ENCODE assay signal across 23 cellular contexts in the genomic region with DNA sequence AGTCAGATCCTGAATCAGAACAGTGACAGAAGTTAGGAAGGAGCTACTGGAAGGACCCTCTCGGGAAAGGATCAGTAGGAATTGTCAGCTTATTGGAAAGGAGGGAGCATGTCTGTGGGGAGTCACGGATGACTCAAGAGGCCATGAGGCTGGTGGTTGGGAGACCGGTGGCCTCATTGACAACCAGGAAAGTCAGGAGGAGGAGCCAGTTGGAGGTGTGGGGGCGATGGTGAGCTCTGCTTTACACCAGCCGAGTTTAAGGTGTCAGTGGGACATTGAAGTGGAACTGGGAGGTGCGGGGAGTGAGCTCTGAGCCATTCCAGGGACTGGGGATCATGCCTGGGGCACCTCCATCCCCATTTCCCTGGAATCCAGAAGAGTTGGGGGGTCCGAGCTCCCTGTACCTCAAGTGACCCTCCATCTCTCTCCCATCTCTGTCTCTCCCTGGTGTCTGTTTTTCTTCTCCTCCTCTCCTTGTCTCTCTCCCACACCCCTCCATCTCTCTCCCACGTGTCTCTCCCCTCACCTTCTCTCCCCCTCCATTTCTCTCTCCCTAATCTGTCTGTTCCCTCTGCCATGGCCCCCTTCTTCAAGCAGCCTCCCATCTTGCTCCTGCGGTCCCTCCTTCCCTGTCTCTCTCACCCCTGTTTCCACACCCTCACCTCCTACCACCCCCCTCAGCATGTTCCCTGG. TPM values are rescaled to one million over a fixed set of nuclear protein-coding genes. Genes with fewer than 3 reads are reported as not detected.
DNase-seq lines count a peak whose midpoint lies in the region; ATAC-seq, FAIRE-seq and TF ChIP-seq lines count a peak whose summit lies in the region.
"Had no signal": no experiment of that assay in that cellular context is flagged by ENCODE, and none has a peak within 500 bp of the region (broad histone marks: within the 10 kb centered on the region; RNA-seq: fewer than 3 reads in every experiment).

No MANE protein-coding gene starts in this region.

- H4K8ac ChIP-seq in H9 (replicated peaks; ENCODE audit: insufficient read length, low read depth, low read length), result no peak overlapping the region

- no peaks in the 10 kb centered on the region for H3K27me3 ChIP-seq in H9 (ENCODE audit: insufficient read depth, low read length)
- no peaks in the 10 kb centered on the region for H3K27me3 ChIP-seq in astrocyte (ENCODE audit: insufficient read depth, low read length)
- H3K27me3 ChIP-seq: Peyer's patch had no signal

- H3K23ac ChIP-seq in H9 (ENCODE audit: insufficient read length, low read depth, low read length), result no peak overlapping the region

- H3K27me3 Mint-ChIP-seq in activated CD8-positive, alpha-beta T cell treated with anti-CD3 and anti-CD28 coated beads for 36 hours, result no peaks in the 10 kb centered on the region
- no peaks in the 10 kb centered on the region for H3K27me3 Mint-ChIP-seq in activated CD8-positive, alpha-beta T cell treated with anti-CD3 and anti-CD28 coated beads, Interleukin-2, amount 10 ng/mL, durations not matched to agents 7 days and 5 days (ENCODE audit: low read depth)
- H3K27me3 Mint-ChIP-seq in H9 (ENCODE audit: low read depth) (no peaks in the 10 kb centered on the region), astrocyte (ENCODE audit: low read depth, unreplicated experiment) (no peaks in the 10 kb centered on the region), neural crest cell (ENCODE audit: low read depth) (no peaks in the 10 kb centered on the region)
- H3K27me3 Mint-ChIP-seq: activated naive CD8-positive, alpha-beta T cell treated with anti-CD3 and anti-CD28 coated beads, Interleukin-2, amount 10 ng/mL, durations not matched to agents 7 days and 5 days; CD4-positive, alpha-beta T cell had no signal

- peak overlapping the region; percentile 64 for H3K27ac Mint-ChIP-seq in activated CD8-positive, alpha-beta T cell treated with anti-CD3 and anti-CD28 coated beads for 36 hours
- H3K27ac Mint-ChIP-seq in activated CD8-positive, alpha-beta T cell treated with anti-CD3 and anti-CD28 coated beads, Interleukin-2, amount 10 ng/mL, durations not matched to agents 7 days and 5 days, result no peak overlapping the region
- H3K27ac Mint-ChIP-seq in H9 (peak overlapping the region; percentile 48 to 86 (median 56); a peak in 5 of 7 replicates), astrocyte (ENCODE audit: unreplicated experiment) (no peak overlapping the region), neural crest cell (ENCODE audit: unreplicated experiment) (peak overlapping the region; percentile 57)
- H3K27ac Mint-ChIP-seq: CD4-positive, alpha-beta T cell; mesothelial cell of epicardium had no signal

- H2BK15ac ChIP-seq in H9 (ENCODE audit: low read depth, low read length), result no peak overlapping the region

- CTCF ChIA-PET in activated CD8-positive, alpha-beta T cell treated with anti-CD3 and anti-CD28 coated beads for 36 hours (lab: Charles Lee), result no interaction called here
- CTCF ChIA-PET in activated CD8-positive, alpha-beta T cell treated with anti-CD3 and anti-CD28 coated beads, Interleukin-2, amount 10 ng/mL, durations not matched to agents 7 days and 5 days (lab: Charles Lee), result interaction anchor here (1.5 to 1.9 kb wide), 2 partner anchors 9 to 11 kb away, joined by 5 to 6 read pairs; no protein-coding TSS in a partner anchor

- intact Hi-C loops in activated CD8-positive, alpha-beta T cell treated with anti-CD3 and anti-CD28 coated beads for 36 hours (cut with micrococcal nuclease), result no loop called here

- no peak for FAIRE-seq in astrocyte (lab: Jason Lieb, UNC)
- FAIRE-seq: GM12892 had no signal

- no peak overlapping the region for H2AFZ ChIP-seq in H9 (ENCODE audit: low read length)
- no peak overlapping the region for H2AFZ ChIP-seq in astrocyte (ENCODE audit: low read depth, low read length)

- no peak overlapping the region for H2BK120ac ChIP-seq in H9 (ENCODE audit: low read depth, low read length, poor library complexity, severe bottlenecking)

- H3K4me1 ChIP-seq in H9 (ENCODE audit: insufficient read depth, low read length) (no peaks in the 10 kb centered on the region), astrocyte (ENCODE audit: insufficient read depth, low read length) (peaks cover 3% of the 10 kb centered on the region)
- H3K4me1 ChIP-seq: Peyer's patch had no signal

- no peak overlapping the region for H4K91ac ChIP-seq in H9 (ENCODE audit: insufficient read length, low read depth, low read length)

- H3K36me3 Mint-ChIP-seq in activated CD8-positive, alpha-beta T cell treated with anti-CD3 and anti-CD28 coated beads for 36 hours (ENCODE audit: low read depth), result peaks cover 45% of the 10 kb centered on the region
- H3K36me3 Mint-ChIP-seq in activated CD8-positive, alpha-beta T cell treated with anti-CD3 and anti-CD28 coated beads, Interleukin-2, amount 10 ng/mL, durations not matched to agents 7 days and 5 days (ENCODE audit: low read depth), result peaks cover 47% of the 10 kb centered on the region
- H3K36me3 Mint-ChIP-seq in H9 (ENCODE audit: insufficient read depth in 1 of 3, low read depth in 3 of 3), result peaks cover 78 to 96% (median 96%) of the 10 kb centered on the region in 3 experiments
- H3K36me3 Mint-ChIP-seq in astrocyte (ENCODE audit: low read depth, unreplicated experiment), result peaks cover 42% of the 10 kb centered on the region
- H3K36me3 Mint-ChIP-seq in neural crest cell (ENCODE audit: low read depth), result peaks cover 7% of the 10 kb centered on the region

- H3K9me3 ChIP-seq in H9 (ENCODE audit: control insufficient read depth, low read depth, low read length) (no peaks in the 10 kb centered on the region), astrocyte (ENCODE audit: insufficient read depth, low read depth, low read length) (no peaks in the 10 kb centered on the region)
- H3K9me3 ChIP-seq: Peyer's patch had no signal

- no peak overlapping the region for H4K5ac ChIP-seq in H9 (ENCODE audit: insufficient read length, low read depth, low read length)

- peaks cover 24% of the 10 kb centered on the region for H3K36me3 ChIP-seq in astrocyte (ENCODE audit: insufficient read depth, low read length)

- H4K20me1 ChIP-seq in H9 (ENCODE audit: control insufficient read depth, insufficient read depth, insufficient read length), result no peaks in the 10 kb centered on the region
- peaks cover 13% of the 10 kb centered on the region for H4K20me1 ChIP-seq in astrocyte (ENCODE audit: insufficient read depth, low read length)

- H3K18ac ChIP-seq in H9 (ENCODE audit: insufficient read length, low read depth, low read length), result no peak overlapping the region

- H3K4me3 Mint-ChIP-seq in activated CD8-positive, alpha-beta T cell treated with anti-CD3 and anti-CD28 coated beads for 36 hours, result no peak overlapping the region
- no peak overlapping the region for H3K4me3 Mint-ChIP-seq in activated CD8-positive, alpha-beta T cell treated with anti-CD3 and anti-CD28 coated beads, Interleukin-2, amount 10 ng/mL, durations not matched to agents 7 days and 5 days
- H3K4me3 Mint-ChIP-seq in H9 (no peak overlapping the region; a peak in 1 of 5 replicates), astrocyte (ENCODE audit: unreplicated experiment) (peak overlapping the region; percentile 69), neural crest cell (peak overlapping the region; percentile 26)
- H3K4me3 Mint-ChIP-seq: activated naive CD8-positive, alpha-beta T cell treated with anti-CD3 and anti-CD28 coated beads, Interleukin-2, amount 10 ng/mL, durations not matched to agents 7 days and 5 days; CD4-positive, alpha-beta T cell; mesothelial cell of epicardium had no signal

- no peaks in the 10 kb centered on the region for H3K23me2 ChIP-seq in H9 (ENCODE audit: insufficient read length, low read depth, low read length, poor library complexity, severe bottlenecking)

- no peak overlapping the region for H3T11ph ChIP-seq in H9 (ENCODE audit: low read length)

- H3K79me2 ChIP-seq in H9 (ENCODE audit: insufficient read depth, low read length) (no peaks in the 10 kb centered on the region), astrocyte (ENCODE audit: insufficient read depth, low read length) (no peaks in the 10 kb centered on the region)

- no peak overlapping the region for H2BK20ac ChIP-seq in H9 (ENCODE audit: low read depth, low read length, poor library complexity, severe bottlenecking)

- H3K79me1 ChIP-seq in H9 (ENCODE audit: insufficient read depth, low read depth, low read length, poor library complexity, severe bottlenecking), result peaks cover 5% of the 10 kb centered on the region

- ATAC-seq in activated CD8-positive, alpha-beta T cell treated with anti-CD3 and anti-CD28 coated beads for 36 hours, result no peak
- ATAC-seq in activated CD8-positive, alpha-beta T cell treated with anti-CD3 and anti-CD28 coated beads, Interleukin-2, amount 10 ng/mL, durations not matched to agents 7 days and 5 days, result no peak
- ATAC-seq in HG02759 (IDR thresholded peaks at IDR 0.05; ENCODE audit: unreplicated experiment), result no peak
- ATAC-seq: left colon had no signal

- H2BK12ac ChIP-seq in H9 (ENCODE audit: insufficient read length, low read depth, low read length), result no peak overlapping the region

- H2AK5ac ChIP-seq in H9 (ENCODE audit: insufficient read length, low read length), result no peak overlapping the region

- H3K4ac ChIP-seq in H9 (ENCODE audit: low read depth, low read length), result no peak overlapping the region

- no peak for TF ChIP-seq CTCF in activated CD8-positive, alpha-beta T cell treated with anti-CD3 and anti-CD28 coated beads for 36 hours (IDR thresholded peaks at IDR 0.05)
- TF ChIP-seq CTCF in H9 (conservative IDR thresholded peaks at IDR 0.05), result 0 out of 3 replicates have a peak, but pooled peaks have one; percentile 11
- no peak for TF ChIP-seq CTCF in astrocyte (IDR thresholded peaks at IDR 0.05; ENCODE audit: insufficient read depth, low read depth, low read length)
- TF ChIP-seq CTCF in neural crest cell (conservative IDR thresholded peaks at IDR 0.05), result no peak

- no peak overlapping the region for H3K56ac ChIP-seq in H9 (ENCODE audit: insufficient read length, low read depth, low read length)

- WGBS in H9 (ENCODE audit: extremely low coverage, insufficient read length, low lambda C conversion rate), result no CpG with 5 or more reads among the region's 9 CpGs

- no peak for DNase-seq in activated CD8-positive, alpha-beta T cell treated with anti-CD3 and anti-CD28 coated beads for 36 hours
- no peak for DNase-seq in activated CD8-positive, alpha-beta T cell treated with anti-CD3 and anti-CD28 coated beads, Interleukin-2, amount 10 ng/mL, durations not matched to agents 7 days and 5 days
- no peak for DNase-seq in H9
- DNase-seq in astrocyte (ENCODE audit: low read depth), result no peak
- DNase-seq in neural crest cell (ENCODE audit: low read depth, low spot score), result no peak
- no peak for DNase-seq in cerebellar nuclear complex (lab: John Stamatoyannopoulos, UW)
- no peak for DNase-seq in NCI-H2107 (lab: John Stamatoyannopoulos, UW)
- DNase-seq: ACHN; activated CD4-positive, alpha-beta T cell treated with anti-CD3 and anti-CD28 coated beads for 48 hours; activated naive CD8-positive, alpha-beta T cell treated with anti-CD3 and anti-CD28 coated beads, Interleukin-2, amount 10 ng/mL, durations not matched to agents 7 days and 5 days; CD4-positive, alpha-beta T cell; dermis blood vessel endothelial cell; DMS53; left colon; MV-4-11; NCI-H2029; NCI-H446; Peyer's patch had no signal

- no peak overlapping the region for H3K27ac ChIP-seq in H9 (ENCODE audit: insufficient read length, low read depth, low read length)
- H3K27ac ChIP-seq in astrocyte (ENCODE audit: low read depth, low read length), result no peak overlapping the region
- H3K27ac ChIP-seq: epithelial cell of prostate, HL-60, Peyer's patch had no signal

- no peak overlapping the region for H3K9ac ChIP-seq in H9 (ENCODE audit: extremely low read depth, insufficient read length, low read length)
- H3K9ac ChIP-seq in astrocyte (ENCODE audit: low read length), result no peak overlapping the region

- H3K9me3 Mint-ChIP-seq in activated CD8-positive, alpha-beta T cell treated with anti-CD3 and anti-CD28 coated beads for 36 hours, result no peaks in the 10 kb centered on the region
- H3K9me3 Mint-ChIP-seq in activated CD8-positive, alpha-beta T cell treated with anti-CD3 and anti-CD28 coated beads, Interleukin-2, amount 10 ng/mL, durations not matched to agents 7 days and 5 days (ENCODE audit: insufficient read depth), result no peaks in the 10 kb centered on the region
- H3K9me3 Mint-ChIP-seq in H9, result no peaks in the 10 kb centered on the region
- H3K9me3 Mint-ChIP-seq in astrocyte (ENCODE audit: unreplicated experiment), result no peaks in the 10 kb centered on the region
- no peaks in the 10 kb centered on the region for H3K9me3 Mint-ChIP-seq in neural crest cell
- H3K9me3 Mint-ChIP-seq: activated naive CD8-positive, alpha-beta T cell treated with anti-CD3 and anti-CD28 coated beads, Interleukin-2, amount 10 ng/mL, durations not matched to agents 7 days and 5 days; CD4-positive, alpha-beta T cell; mesothelial cell of epicardium had no signal

- H3K4me2 ChIP-seq in H9 (ENCODE audit: insufficient read depth, insufficient read length, low read length), result no peak overlapping the region
- H3K4me2 ChIP-seq in astrocyte (ENCODE audit: low read length), result no peak overlapping the region

- H3K14ac ChIP-seq in H9 (ENCODE audit: insufficient read depth, low read length), result no peak overlapping the region

- H3K4me3 ChIP-seq in astrocyte (ENCODE audit: insufficient read depth, low read depth, low read length), result no peak overlapping the region
- H3K4me3 ChIP-seq: Peyer's patch had no signal

- H2BK5ac ChIP-seq in H9 (ENCODE audit: insufficient read length, low read length), result no peak overlapping the region

- H3K4me1 Mint-ChIP-seq in activated CD8-positive, alpha-beta T cell treated with anti-CD3 and anti-CD28 coated beads for 36 hours (ENCODE audit: low read depth), result peaks cover 7% of the 10 kb centered on the region
- H3K4me1 Mint-ChIP-seq in activated CD8-positive, alpha-beta T cell treated with anti-CD3 and anti-CD28 coated beads, Interleukin-2, amount 10 ng/mL, durations not matched to agents 7 days and 5 days (ENCODE audit: low read depth), result no peaks in the 10 kb centered on the region
- H3K4me1 Mint-ChIP-seq in H9 (peaks cover 4 to 6% of the 10 kb centered on the region in 2 experiments; a peak in 2 of 4 replicates), astrocyte (ENCODE audit: low read depth, unreplicated experiment) (peaks cover 6% of the 10 kb centered on the region), neural crest cell (no peaks in the 10 kb centered on the region)
- H3K4me1 Mint-ChIP-seq: mesothelial cell of epicardium had no signal

- POLR2A ChIA-PET in activated CD8-positive, alpha-beta T cell treated with anti-CD3 and anti-CD28 coated beads for 36 hours (lab: Charles Lee), result interaction anchor here (1.2 to 3.4 kb wide), 3 partner anchors 10 to 14 kb away, joined by 3 to 14 read pairs (median 7); partner anchors contain the start of gene ZBTB9
- POLR2A ChIA-PET in activated CD8-positive, alpha-beta T cell treated with anti-CD3 and anti-CD28 coated beads, Interleukin-2, amount 10 ng/mL, durations not matched to agents 7 days and 5 days (lab: Charles Lee), result no interaction called here

RNA-seq across cellular contexts. Expression of gene ZBTB9, which starts 14.3 kb away (rescaled TPM):
- total RNA-seq in activated CD8-positive, alpha-beta T cell treated with anti-CD3 and anti-CD28 coated beads for 36 hours, result 1 to 10 TPM; 7.8 to 8.7 TPM
- total RNA-seq in activated CD8-positive, alpha-beta T cell treated with anti-CD3 and anti-CD28 coated beads, Interleukin-2, amount 10 ng/mL, durations not matched to agents 7 days and 5 days, result 1 to 10 TPM; 7.3 to 9.0 TPM
- total RNA-seq in H9 (2021), result 48.1 and 53.1 TPM in 2 replicates
- total RNA-seq in astrocyte, result 9.8 and 10.4 TPM in 2 replicates
- total RNA-seq in neural crest cell, result 18.4 and 21.1 TPM in 2 replicates

RNA-seq across cellular contexts. Expression of gene SYNGAP1, which starts 20.2 kb away (rescaled TPM):
- 10 to 100 TPM; 57.9 to 67.0 TPM for total RNA-seq in activated CD8-positive, alpha-beta T cell treated with anti-CD3 and anti-CD28 coated beads for 36 hours
- total RNA-seq in activated CD8-positive, alpha-beta T cell treated with anti-CD3 and anti-CD28 coated beads, Interleukin-2, amount 10 ng/mL, durations not matched to agents 7 days and 5 days, result 10 to 100 TPM; 42.0 to 48.2 TPM
- total RNA-seq in H9 (2021), result 111 and 121 TPM in 2 replicates
- 34.5 and 36.1 TPM in 2 replicates for total RNA-seq in astrocyte
- total RNA-seq in neural crest cell, result 72.4 and 73.5 TPM in 2 replicates

RNA-seq across cellular contexts. Expression of gene CUTA, which starts 22.2 kb away (rescaled TPM):
- 100 to 1,000 TPM; 155 to 160 TPM for total RNA-seq in activated CD8-positive, alpha-beta T cell treated with anti-CD3 and anti-CD28 coated beads for 36 hours
- total RNA-seq in activated CD8-positive, alpha-beta T cell treated with anti-CD3 and anti-CD28 coated beads, Interleukin-2, amount 10 ng/mL, durations not matched to agents 7 days and 5 days, result 100 to 1,000 TPM; 179 to 187 TPM
- 257 and 264 TPM in 2 replicates for total RNA-seq in H9 (2021)
- total RNA-seq in astrocyte, result 232 and 256 TPM in 2 replicates
- total RNA-seq in neural crest cell, result 319 and 326 TPM in 2 replicates

RNA-seq across cellular contexts. Expression of gene PHF1, which starts 29.3 kb away (rescaled TPM):
- total RNA-seq in activated CD8-positive, alpha-beta T cell treated with anti-CD3 and anti-CD28 coated beads for 36 hours, result 10 to 100 TPM; 31.9 to 32.6 TPM
- 10 to 100 TPM; 35.9 to 36.5 TPM for total RNA-seq in activated CD8-positive, alpha-beta T cell treated with anti-CD3 and anti-CD28 coated beads, Interleukin-2, amount 10 ng/mL, durations not matched to agents 7 days and 5 days
- total RNA-seq in H9 (2021) (49.8 and 56.8 TPM in 2 replicates), astrocyte (29.7 and 34.3 TPM in 2 replicates), neural crest cell (63.5 and 70.5 TPM in 2 replicates)

RNA-seq across cellular contexts. Expression of gene KIFC1, which starts 48.5 kb away (rescaled TPM):
- total RNA-seq in activated CD8-positive, alpha-beta T cell treated with anti-CD3 and anti-CD28 coated beads for 36 hours, result 10 to 100 TPM; 93.4 to 96.0 TPM
- total RNA-seq in activated CD8-positive, alpha-beta T cell treated with anti-CD3 and anti-CD28 coated beads, Interleukin-2, amount 10 ng/mL, durations not matched to agents 7 days and 5 days, result 100 to 1,000 TPM; 175 to 180 TPM
- 73.1 and 73.8 TPM in 2 replicates for total RNA-seq in H9 (2021)
- 2.9 and 4.2 TPM in 2 replicates for total RNA-seq in astrocyte
- total RNA-seq in neural crest cell, result 123 and 124 TPM in 2 replicates

Comparison
In these comparisons a context has a peak if more than half of its experiments do, and no peak if none do; other contexts are left out.
1. H3K27ac Mint-ChIP-seq: peak in activated CD8-positive, alpha-beta T cell treated with anti-CD3 and anti-CD28 coated beads for 36 hours (single experiment), H9 (3 of 3) and neural crest cell (single experiment); none in activated CD8-positive, alpha-beta T cell treated with anti-CD3 and anti-CD28 coated beads, Interleukin-2, amount 10 ng/mL, durations not matched to agents 7 days and 5 days (single experiment) and astrocyte (single experiment).
2. H3K4me3 Mint-ChIP-seq: peak in astrocyte (single experiment) and neural crest cell (single experiment); none in activated CD8-positive, alpha-beta T cell treated with anti-CD3 and anti-CD28 coated beads for 36 hours (single experiment), activated CD8-positive, alpha-beta T cell treated with anti-CD3 and anti-CD28 coated beads, Interleukin-2, amount 10 ng/mL, durations not matched to agents 7 days and 5 days (single experiment) and H9 (0 of 2).